ENCODE assay signal across 1 cellular context in the genomic region with DNA sequence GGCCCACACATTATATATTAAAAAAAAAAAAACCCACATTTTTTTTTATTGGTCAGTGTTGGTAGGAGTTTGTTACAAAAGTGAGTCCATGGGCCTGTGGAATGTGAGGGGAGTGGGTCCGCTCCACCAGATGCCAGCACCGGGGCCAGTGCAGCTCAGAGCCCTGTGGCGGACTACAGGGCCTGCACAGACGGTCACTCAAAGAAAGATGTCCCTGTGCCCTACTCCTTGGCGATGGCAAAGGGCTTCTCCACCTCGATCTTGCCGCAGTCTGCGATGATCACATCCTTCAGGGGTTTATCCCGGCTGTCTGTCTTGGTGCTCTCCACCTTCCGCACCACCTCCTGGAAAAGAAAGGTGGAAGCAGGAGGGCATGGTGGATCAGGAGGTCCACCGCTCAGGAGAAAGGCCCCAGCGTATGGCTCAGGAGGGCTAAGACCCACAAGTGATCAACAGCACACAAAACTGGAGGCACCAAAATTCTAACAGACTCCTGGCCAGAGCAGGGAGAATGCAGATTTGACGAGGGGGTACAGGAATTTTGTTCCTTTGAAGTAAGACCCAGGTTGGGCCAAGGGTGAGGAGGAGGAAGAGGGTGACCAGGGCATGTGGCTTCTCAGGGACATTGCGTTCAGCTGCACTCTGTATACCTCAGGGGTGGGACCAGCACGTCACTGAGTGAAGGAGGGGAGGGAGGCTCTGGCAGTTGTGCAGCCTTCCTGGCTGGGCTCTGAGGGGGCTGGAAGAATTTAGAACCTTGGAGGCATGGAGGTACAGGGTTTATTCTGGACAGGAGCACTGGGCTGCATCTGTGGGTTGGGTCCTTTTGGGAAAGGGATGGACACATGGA.
A peak's percentile ranks its signal among the peaks of the same experiment; 100 is the strongest.
TF ChIP-seq lines count a peak whose summit lies in the region.

No MANE protein-coding gene starts in this region.

TF ChIP-seq in K562, 482 proteins besides CTCF, POLR2A, EP300 and RAD21:
- no peak for TF ChIP-seq FOXK2 (conservative IDR thresholded peaks at IDR 0.05 in 1 of 2, IDR thresholded peaks at IDR 0.05 in 1 of 2; ENCODE audit: low read depth in 2 of 2)
- TF ChIP-seq RBBP5 (IDR thresholded peaks at IDR 0.05; ENCODE audit: borderline replicate concordance, insufficient read depth, low read length, poor library complexity, severe bottlenecking): no peak
- TF ChIP-seq, protein P1, sequence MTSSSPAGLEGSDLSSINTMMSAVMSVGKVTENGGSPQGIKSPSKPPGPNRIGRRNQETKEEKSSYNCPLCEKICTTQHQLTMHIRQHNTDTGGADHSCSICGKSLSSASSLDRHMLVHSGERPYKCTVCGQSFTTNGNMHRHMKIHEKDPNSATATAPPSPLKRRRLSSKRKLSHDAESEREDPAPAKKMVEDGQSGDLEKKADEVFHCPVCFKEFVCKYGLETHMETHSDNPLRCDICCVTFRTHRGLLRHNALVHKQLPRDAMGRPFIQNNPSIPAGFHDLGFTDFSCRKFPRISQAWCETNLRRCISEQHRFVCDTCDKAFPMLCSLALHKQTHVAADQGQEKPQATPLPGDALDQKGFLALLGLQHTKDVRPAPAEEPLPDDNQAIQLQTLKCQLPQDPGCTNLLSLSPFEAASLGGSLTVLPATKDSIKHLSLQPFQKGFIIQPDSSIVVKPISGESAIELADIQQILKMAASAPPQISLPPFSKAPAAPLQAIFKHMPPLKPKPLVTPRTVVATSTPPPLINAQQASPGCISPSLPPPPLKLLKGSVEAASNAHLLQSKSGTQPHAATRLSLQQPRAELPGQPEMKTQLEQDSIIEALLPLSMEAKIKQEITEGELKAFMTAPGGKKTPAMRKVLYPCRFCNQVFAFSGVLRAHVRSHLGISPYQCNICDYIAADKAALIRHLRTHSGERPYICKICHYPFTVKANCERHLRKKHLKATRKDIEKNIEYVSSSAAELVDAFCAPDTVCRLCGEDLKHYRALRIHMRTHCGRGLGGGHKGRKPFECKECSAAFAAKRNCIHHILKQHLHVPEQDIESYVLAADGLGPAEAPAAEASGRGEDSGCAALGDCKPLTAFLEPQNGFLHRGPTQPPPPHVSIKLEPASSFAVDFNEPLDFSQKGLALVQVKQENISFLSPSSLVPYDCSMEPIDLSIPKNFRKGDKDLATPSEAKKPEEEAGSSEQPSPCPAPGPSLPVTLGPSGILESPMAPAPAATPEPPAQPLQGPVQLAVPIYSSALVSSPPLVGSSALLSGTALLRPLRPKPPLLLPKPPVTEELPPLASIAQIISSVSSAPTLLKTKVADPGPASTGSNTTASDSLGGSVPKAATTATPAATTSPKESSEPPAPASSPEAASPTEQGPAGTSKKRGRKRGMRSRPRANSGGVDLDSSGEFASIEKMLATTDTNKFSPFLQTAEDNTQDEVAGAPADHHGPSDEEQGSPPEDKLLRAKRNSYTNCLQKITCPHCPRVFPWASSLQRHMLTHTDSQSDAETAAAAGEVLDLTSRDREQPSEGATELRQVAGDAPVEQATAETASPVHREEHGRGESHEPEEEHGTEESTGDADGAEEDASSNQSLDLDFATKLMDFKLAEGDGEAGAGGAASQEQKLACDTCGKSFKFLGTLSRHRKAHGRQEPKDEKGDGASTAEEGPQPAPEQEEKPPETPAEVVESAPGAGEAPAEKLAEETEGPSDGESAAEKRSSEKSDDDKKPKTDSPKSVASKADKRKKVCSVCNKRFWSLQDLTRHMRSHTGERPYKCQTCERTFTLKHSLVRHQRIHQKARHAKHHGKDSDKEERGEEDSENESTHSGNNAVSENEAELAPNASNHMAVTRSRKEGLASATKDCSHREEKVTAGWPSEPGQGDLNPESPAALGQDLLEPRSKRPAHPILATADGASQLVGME (CRISPR knock-in tag; IDR thresholded peaks at IDR 0.05): no peak
- peak; percentile 40; the same call in 1 of the 2 replicates for TF ChIP-seq RBFOX2 (IDR thresholded peaks at IDR 0.05; ENCODE audit: low read depth, low read length)
- peak; percentile 21 for TF ChIP-seq POLR2B (IDR thresholded peaks at IDR 0.05; ENCODE audit: low read depth, partially characterized antibody)
- TF ChIP-seq HNRNPK (IDR thresholded peaks at IDR 0.05; ENCODE audit: low read depth, low read length, poor library complexity, severe bottlenecking): no peak
- TF ChIP-seq NFE2L1 (tag; IDR thresholded peaks at IDR 0.05; ENCODE audit: borderline replicate concordance, low read depth): no peak
- 0 out of 2 replicates have a peak, but pooled peaks have one; percentile 31 for TF ChIP-seq POLR2AphosphoS2 (IDR thresholded peaks at IDR 0.05; ENCODE audit: low read length)
- no peak for TF ChIP-seq TFAM (CRISPR knock-in tag; conservative IDR thresholded peaks at IDR 0.05)
- TF ChIP-seq POLR2G (IDR thresholded peaks at IDR 0.05; ENCODE audit: low read depth, low read length): peak; percentile 32
- no peak for TF ChIP-seq EHMT2 (IDR thresholded peaks at IDR 0.05)
